Comparison of ENCODE assay signal across 1 cellular context in the genomic region with DNA sequence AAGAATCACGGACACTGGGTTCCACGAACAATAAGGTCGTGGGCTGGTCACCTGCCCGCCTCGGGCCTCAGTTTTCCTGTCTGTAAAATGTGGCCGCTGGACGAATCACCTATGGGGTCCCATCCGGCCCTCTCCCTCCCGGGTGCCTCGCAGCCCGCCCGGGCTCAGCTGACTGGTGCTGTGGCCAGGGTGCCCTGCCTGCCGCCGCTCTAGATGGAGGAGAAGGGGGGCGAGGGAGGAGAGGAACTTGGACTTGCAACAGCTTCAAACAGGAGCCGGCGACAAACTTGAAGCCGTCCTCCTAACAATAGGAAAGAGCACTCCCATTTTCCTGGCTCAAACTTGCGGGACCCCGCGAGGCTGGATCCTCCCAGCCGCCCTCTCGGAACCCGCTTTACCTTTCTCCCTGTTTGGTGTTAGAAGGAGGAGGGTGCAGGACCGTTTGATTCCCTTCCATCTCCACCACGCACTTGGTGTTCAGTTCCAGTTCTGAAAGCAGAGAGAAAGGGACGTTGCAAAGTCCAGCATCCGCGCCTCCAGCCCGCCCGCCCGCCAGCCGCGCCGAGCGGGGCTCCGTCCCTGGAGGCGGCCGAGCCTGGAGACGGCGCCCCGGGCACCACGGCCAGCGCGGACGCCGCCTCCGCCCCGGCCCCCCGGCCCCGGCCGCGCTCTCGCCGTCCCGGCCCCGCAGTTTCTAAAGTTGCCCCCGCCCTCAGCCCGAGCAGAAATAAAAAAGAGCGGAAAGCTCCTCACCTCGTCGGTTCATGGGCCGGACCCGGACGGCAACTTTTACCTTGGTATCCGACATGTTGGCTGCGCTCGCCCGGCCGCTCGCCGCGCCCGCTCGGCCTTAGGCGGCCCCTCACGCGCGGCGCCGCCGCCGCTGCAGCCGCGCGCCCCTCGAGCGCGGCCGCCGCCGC.
TF ChIP-seq lines count a peak whose summit lies in the region.

No MANE protein-coding gene starts in this region.

TF ChIP-seq in HepG2, 621 proteins besides CTCF, POLR2A, EP300 and RAD21 (continued from another document and continues in another):
- TF ChIP-seq, protein P1, sequence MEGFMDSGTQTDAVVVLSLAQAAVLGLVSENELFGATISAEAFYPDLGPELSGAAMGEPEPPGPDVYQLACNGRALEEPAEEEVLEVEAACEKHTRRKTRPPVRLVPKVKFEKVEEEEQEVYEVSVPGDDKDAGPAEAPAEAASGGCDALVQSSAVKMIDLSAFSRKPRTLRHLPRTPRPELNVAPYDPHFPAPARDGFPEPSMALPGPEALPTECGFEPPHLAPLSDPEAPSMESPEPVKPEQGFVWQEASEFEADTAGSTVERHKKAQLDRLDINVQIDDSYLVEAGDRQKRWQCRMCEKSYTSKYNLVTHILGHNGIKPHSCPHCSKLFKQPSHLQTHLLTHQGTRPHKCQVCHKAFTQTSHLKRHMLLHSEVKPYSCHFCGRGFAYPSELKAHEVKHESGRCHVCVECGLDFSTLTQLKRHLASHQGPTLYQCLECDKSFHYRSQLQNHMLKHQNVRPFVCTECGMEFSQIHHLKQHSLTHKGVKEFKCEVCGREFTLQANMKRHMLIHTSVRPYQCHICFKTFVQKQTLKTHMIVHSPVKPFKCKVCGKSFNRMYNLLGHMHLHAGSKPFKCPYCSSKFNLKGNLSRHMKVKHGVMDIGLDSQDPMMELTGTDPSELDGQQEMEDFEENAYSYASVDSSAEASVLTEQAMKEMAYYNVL (CRISPR knock-in tag; IDR thresholded peaks at IDR 0.05; ENCODE audit: borderline replicate concordance), result no peak
- TF ChIP-seq RBAK (CRISPR knock-in tag; IDR thresholded peaks at IDR 0.05) (no peak), RFXANK (CRISPR knock-in tag; IDR thresholded peaks at IDR 0.05) (peak; percentile 41; the same call in 1 of the 2 replicates), ZNF780A (CRISPR knock-in tag; IDR thresholded peaks at IDR 0.05) (no peak), SKI (IDR thresholded peaks at IDR 0.05; ENCODE audit: partially characterized antibody) (peak; percentile 93), ZBTB44 (CRISPR knock-in tag; IDR thresholded peaks at IDR 0.05) (no peak), ZNF879 (CRISPR knock-in tag; IDR thresholded peaks at IDR 0.05) (no peak), ZNF878 (CRISPR knock-in tag; IDR thresholded peaks at IDR 0.05) (peak; percentile 34; the same call in 1 of the 2 replicates), NFRKB (IDR thresholded peaks at IDR 0.05) (no peak), NFATC3 (CRISPR knock-in tag; IDR thresholded peaks at IDR 0.05) (no peak), ZNF274 (CRISPR knock-in tag; IDR thresholded peaks at IDR 0.05) (no peak), SP140L (CRISPR knock-in tag; IDR thresholded peaks at IDR 0.05; ENCODE audit: borderline replicate concordance) (no peak), ZNF619 (CRISPR knock-in tag; IDR thresholded peaks at IDR 0.05) (no peak), PBX3 (CRISPR knock-in tag; IDR thresholded peaks at IDR 0.05; ENCODE audit: borderline replicate concordance) (no peak), TBP (CRISPR knock-in tag; IDR thresholded peaks at IDR 0.05) (no peak), HOXA3 (CRISPR knock-in tag; IDR thresholded peaks at IDR 0.05) (peak; percentile 65; the same call in 1 of the 2 replicates), PREB (CRISPR knock-in tag; IDR thresholded peaks at IDR 0.05) (peak; percentile 45; the same call in 1 of the 2 replicates), MNT (IDR thresholded peaks at IDR 0.05) (no peak), ZSCAN9 (CRISPR knock-in tag; IDR thresholded peaks at IDR 0.05; ENCODE audit: borderline replicate concordance) (no peak), ZNF12 (CRISPR knock-in tag; IDR thresholded peaks at IDR 0.05) (no peak), ERF (CRISPR knock-in tag; IDR thresholded peaks at IDR 0.05) (no peak), ZZZ3 (CRISPR knock-in tag; IDR thresholded peaks at IDR 0.05; ENCODE audit: borderline replicate concordance) (no peak), ZSCAN12 (CRISPR knock-in tag; IDR thresholded peaks at IDR 0.05) (no peak), ZNF709 (CRISPR knock-in tag; IDR thresholded peaks at IDR 0.05) (no peak), ZNF512B (CRISPR knock-in tag; IDR thresholded peaks at IDR 0.05; ENCODE audit: borderline replicate concordance) (no peak), ZBTB20 (CRISPR knock-in tag; IDR thresholded peaks at IDR 0.05; ENCODE audit: borderline replicate concordance, low read depth) (no peak), ZFP36 (IDR thresholded peaks at IDR 0.05; ENCODE audit: borderline replicate concordance, low read depth, low read length, partially characterized antibody) (no peak), MEF2D (CRISPR knock-in tag; IDR thresholded peaks at IDR 0.05) (no peak), MED8 (CRISPR knock-in tag; IDR thresholded peaks at IDR 0.05; ENCODE audit: insufficient replicate concordance) (no peak), SPEN (CRISPR knock-in tag; IDR thresholded peaks at IDR 0.05; ENCODE audit: low read depth) (no peak), ZIK1 (CRISPR knock-in tag; IDR thresholded peaks at IDR 0.05; ENCODE audit: borderline replicate concordance, low read depth) (no peak), RFX1 (IDR thresholded peaks at IDR 0.05) (no peak), ZNF629 (CRISPR knock-in tag; conservative IDR thresholded peaks at IDR 0.05) (peak; percentile 98), ZNF432 (CRISPR knock-in tag; IDR thresholded peaks at IDR 0.05; ENCODE audit: borderline replicate concordance) (no peak), ZNF275 (CRISPR knock-in tag; IDR thresholded peaks at IDR 0.05; ENCODE audit: borderline replicate concordance) (no peak), XRCC5 (optimal IDR thresholded peaks at IDR 0.05; ENCODE audit: low read length) (peak; percentile 76), HMGXB4 (CRISPR knock-in tag; IDR thresholded peaks at IDR 0.05; ENCODE audit: borderline replicate concordance in 1 of 2, low read depth in 1 of 2) (0 out of 4 replicates have a peak, but pooled peaks of 1 of the 2 experiments have one; percentile 42), TRIM24 (CRISPR knock-in tag; IDR thresholded peaks at IDR 0.05) (no peak), MYNN (CRISPR knock-in tag; IDR thresholded peaks at IDR 0.05; ENCODE audit: low read depth) (0 out of 2 replicates have a peak, but pooled peaks have one; percentile 40)
- TF ChIP-seq, protein P2, sequence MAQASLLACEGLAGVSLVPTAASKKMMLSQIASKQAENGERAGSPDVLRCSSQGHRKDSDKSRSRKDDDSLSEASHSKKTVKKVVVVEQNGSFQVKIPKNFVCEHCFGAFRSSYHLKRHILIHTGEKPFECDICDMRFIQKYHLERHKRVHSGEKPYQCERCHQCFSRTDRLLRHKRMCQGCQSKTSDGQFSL (CRISPR knock-in tag; IDR thresholded peaks at IDR 0.05), result no peak; the same call in 1 of the 2 replicates
- TF ChIP-seq, protein P3, sequence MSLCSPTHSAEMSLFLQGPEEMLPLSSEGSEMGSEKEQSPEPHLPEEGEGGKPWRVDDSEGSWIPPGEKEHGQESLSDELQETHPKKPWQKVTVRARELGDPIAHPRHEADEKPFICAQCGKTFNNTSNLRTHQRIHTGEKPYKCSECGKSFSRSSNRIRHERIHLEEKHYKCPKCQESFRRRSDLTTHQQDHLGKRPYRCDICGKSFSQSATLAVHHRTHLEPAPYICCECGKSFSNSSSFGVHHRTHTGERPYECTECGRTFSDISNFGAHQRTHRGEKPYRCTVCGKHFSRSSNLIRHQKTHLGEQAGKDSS (CRISPR knock-in tag; IDR thresholded peaks at IDR 0.05; ENCODE audit: borderline replicate concordance, low read depth), result no peak
- TF ChIP-seq, protein P4, sequence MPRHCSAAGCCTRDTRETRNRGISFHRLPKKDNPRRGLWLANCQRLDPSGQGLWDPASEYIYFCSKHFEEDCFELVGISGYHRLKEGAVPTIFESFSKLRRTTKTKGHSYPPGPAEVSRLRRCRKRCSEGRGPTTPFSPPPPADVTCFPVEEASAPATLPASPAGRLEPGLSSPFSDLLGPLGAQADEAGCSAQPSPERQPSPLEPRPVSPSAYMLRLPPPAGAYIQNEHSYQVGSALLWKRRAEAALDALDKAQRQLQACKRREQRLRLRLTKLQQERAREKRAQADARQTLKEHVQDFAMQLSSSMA (CRISPR knock-in tag; IDR thresholded peaks at IDR 0.05), result no peak
- TF ChIP-seq, protein P5, sequence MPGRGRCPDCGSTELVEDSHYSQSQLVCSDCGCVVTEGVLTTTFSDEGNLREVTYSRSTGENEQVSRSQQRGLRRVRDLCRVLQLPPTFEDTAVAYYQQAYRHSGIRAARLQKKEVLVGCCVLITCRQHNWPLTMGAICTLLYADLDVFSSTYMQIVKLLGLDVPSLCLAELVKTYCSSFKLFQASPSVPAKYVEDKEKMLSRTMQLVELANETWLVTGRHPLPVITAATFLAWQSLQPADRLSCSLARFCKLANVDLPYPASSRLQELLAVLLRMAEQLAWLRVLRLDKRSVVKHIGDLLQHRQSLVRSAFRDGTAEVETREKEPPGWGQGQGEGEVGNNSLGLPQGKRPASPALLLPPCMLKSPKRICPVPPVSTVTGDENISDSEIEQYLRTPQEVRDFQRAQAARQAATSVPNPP (CRISPR knock-in tag; IDR thresholded peaks at IDR 0.05), result no peak
